In genomic region chr12:119594399-119594730, GRCh38 we compare ENCODE assay signal across 12 cellular contexts. TPM values are rescaled to one million over a fixed set of nuclear protein-coding genes. Genes with fewer than 3 reads are reported as not detected.
DNase-seq lines count a peak whose midpoint lies in the region; ATAC-seq and TF ChIP-seq lines count a peak whose summit lies in the region.
"Had no signal": no experiment of that assay in that cellular context is flagged by ENCODE, and none has a peak within 500 bp of the region (broad histone marks: within the 10 kb centered on the region; RNA-seq: fewer than 3 reads in every experiment).

No MANE protein-coding gene starts in this region.

- H3K4me3 ChIP-seq in astrocyte of the cerebellum (ENCODE audit: low read depth, low read length), result peak overlapping the region; percentile 18
- H3K4me3 ChIP-seq in iPS-18c (ENCODE audit: insufficient read depth, low read depth, low read length), result peak overlapping the region; percentile 66
- peak overlapping the region; percentile 19 for H3K4me3 ChIP-seq in rectal smooth muscle tissue (ENCODE audit: low read length)

- H3K9ac ChIP-seq in ES-I3 (ENCODE audit: low read depth, low read length), result peak overlapping the region; percentile 68
- no peak overlapping the region for H3K9ac ChIP-seq in rectal smooth muscle tissue (ENCODE audit: low read length)

- peaks cover 5% of the 10 kb centered on the region for H3K27me3 ChIP-seq in rectal smooth muscle tissue (ENCODE audit: control insufficient read depth, insufficient read depth, low read length)

- no peaks in the 10 kb centered on the region for H3K9me3 ChIP-seq in ES-I3 (ENCODE audit: control insufficient read depth, insufficient read depth, low read length)
- peaks cover 3% of the 10 kb centered on the region for H3K9me3 ChIP-seq in iPS-18c (ENCODE audit: control insufficient read depth, insufficient read depth, low read length)

- no peaks in the 10 kb centered on the region for H3K4me1 ChIP-seq in ES-I3 (ENCODE audit: insufficient read depth, low read length)
- no peaks in the 10 kb centered on the region for H3K4me1 ChIP-seq in rectal smooth muscle tissue (ENCODE audit: control insufficient read depth, insufficient read depth, low read length)

- TF ChIP-seq CTCF in astrocyte of the cerebellum (IDR thresholded peaks at IDR 0.05; ENCODE audit: low read depth, low read length, missing control alignments), result no peak

- no peak overlapping the region for H3K27ac ChIP-seq in rectal smooth muscle tissue (ENCODE audit: low read depth, low read length)

- H3K36me3 ChIP-seq in ES-I3 (ENCODE audit: insufficient read depth, low read length), result no peaks in the 10 kb centered on the region
- H3K36me3 ChIP-seq in rectal smooth muscle tissue (ENCODE audit: control insufficient read depth, insufficient read depth, low read length), result no peaks in the 10 kb centered on the region

- intact Hi-C loops in activated CD4-positive, alpha-beta T cell treated with anti-CD3 and anti-CD28 coated beads for 36 hours (cut with DNase I, micrococcal nuclease), result no loop called here

- H3K36me3 Mint-ChIP-seq in activated CD4-positive, alpha-beta T cell treated with anti-CD3 and anti-CD28 coated beads for 36 hours (ENCODE audit: low read depth), result no peaks in the 10 kb centered on the region

- H3K9me3 Mint-ChIP-seq in activated CD4-positive, alpha-beta T cell treated with anti-CD3 and anti-CD28 coated beads for 36 hours (ENCODE audit: low read depth), result no peaks in the 10 kb centered on the region

- H3K4me1 Mint-ChIP-seq in activated CD4-positive, alpha-beta T cell treated with anti-CD3 and anti-CD28 coated beads for 36 hours, result peaks cover 18% of the 10 kb centered on the region

- in situ Hi-C loops in astrocyte of the cerebellum (cut with HindIII; ENCODE audit: low sequenced_read_pairs), result no loop called here

- H3K27ac Mint-ChIP-seq in activated CD4-positive, alpha-beta T cell treated with anti-CD3 and anti-CD28 coated beads for 36 hours, result no peak overlapping the region

- CTCF ChIA-PET in activated CD4-positive, alpha-beta T cell treated with anti-CD3 and anti-CD28 coated beads for 36 hours (lab: Charles Lee), result interaction anchor here (0.7 kb wide), 1 partner anchor 162 kb away, joined by 3 read pairs; no protein-coding TSS in a partner anchor

- no peak for ATAC-seq in activated CD4-positive, alpha-beta T cell treated with anti-CD3 and anti-CD28 coated beads for 36 hours
- ATAC-seq in HG03521 (IDR thresholded peaks at IDR 0.05; ENCODE audit: unreplicated experiment), result no peak

- H3K27me3 Mint-ChIP-seq in activated CD4-positive, alpha-beta T cell treated with anti-CD3 and anti-CD28 coated beads for 36 hours, result peaks cover 60% of the 10 kb centered on the region

- H3K4me3 Mint-ChIP-seq in activated CD4-positive, alpha-beta T cell treated with anti-CD3 and anti-CD28 coated beads for 36 hours, result no peak overlapping the region
- H3K4me3 Mint-ChIP-seq: naive B cell had no signal

- DNase-seq in astrocyte of the cerebellum (ENCODE audit: low read depth) (no peak), cerebellar cortex (ENCODE audit: low spot score) (no peak)
- DNase-seq in activated CD4-positive, CD25-positive, alpha-beta regulatory T cell treated with anti-CD3 and anti-CD28 coated beads, Interleukin-2, amount 50 U/mL, for 72 hours, result no peak
- DNase-seq in activated CD4-positive, alpha-beta T cell treated with anti-CD3 and anti-CD28 coated beads for 36 hours, result no peak
- DNase-seq: HCEC 1CT, naive B cell, NCI-H2227 treated with DMSO at 0.1 percent for 48 hours, T-helper 1 cell had no signal

- POLR2A ChIA-PET in activated CD4-positive, alpha-beta T cell treated with anti-CD3 and anti-CD28 coated beads for 36 hours (lab: Charles Lee), result no interaction called here

RNA-seq across cellular contexts. Expression of gene TMEM233, which starts 0.8 kb away (rescaled TPM):
- total RNA-seq in activated CD4-positive, alpha-beta T cell treated with anti-CD3 and anti-CD28 coated beads for 36 hours, result not detected
